8 cellular contexts compared by ENCODE assay signal in genomic region chr17:8894673-8895578, GRCh38. TPM values are rescaled to one million over a fixed set of nuclear protein-coding genes. Genes with fewer than 3 reads are reported as not detected.
DNase-seq lines count a peak whose midpoint lies in the region; ATAC-seq, FAIRE-seq and TF ChIP-seq lines count a peak whose summit lies in the region.

No MANE protein-coding gene starts in this region.

- FAIRE-seq in bronchial epithelial cell (lab: Jason Lieb, UNC), result no peak

- H3K36me3 Mint-ChIP-seq in T-helper 2 cell treated with Interferon-gamma antibody and Interleukin-4, amounts not matched to agents 5 μg/mL and 100 μg/mL, for 36 hours (ENCODE audit: low read depth), result peaks cover 72% of the 10 kb centered on the region

- H3K36me3 ChIP-seq in bronchial epithelial cell (ENCODE audit: control insufficient read depth, insufficient read depth, low read length), result no peaks in the 10 kb centered on the region

- H3K27ac Mint-ChIP-seq in T-helper 2 cell treated with Interferon-gamma antibody and Interleukin-4, amounts not matched to agents 5 μg/mL and 100 μg/mL, for 36 hours, result peak overlapping the region; percentile 62

- no peaks in the 10 kb centered on the region for H3K27me3 Mint-ChIP-seq in T-helper 2 cell treated with Interferon-gamma antibody and Interleukin-4, amounts not matched to agents 5 μg/mL and 100 μg/mL, for 36 hours (ENCODE audit: low read depth)

- H3K4me3 ChIP-seq in GM12864 (ENCODE audit: low read depth, low read length), result no peak overlapping the region
- no peak overlapping the region for H3K4me3 ChIP-seq in bronchial epithelial cell (ENCODE audit: low read depth, low read length)

- DNase-seq in A172 (ENCODE audit: low spot score) (peak; percentile 71), GM12864 (ENCODE audit: low read depth) (peak; percentile 72), M059J (ENCODE audit: low read depth) (peak; percentile 53), bronchial epithelial cell (ENCODE audit: low read depth) (peak; percentile 49), iPS-NIHi7 (ENCODE audit: extremely low spot score) (peak; percentile 83)
- no peak for DNase-seq in T-helper 2 cell treated with Interferon-gamma antibody and Interleukin-4, amounts not matched to agents 5 μg/mL and 100 μg/mL, for 36 hours (ENCODE audit: low spot score)
- DNase-seq in stimulated activated CD4-positive, alpha-beta T cell treated with anti-CD3 and anti-CD28 coated beads, Interleukin-1b, Interleukin-23, amount 100 ng/mL, for 48 hours, result peak; percentile 44

- peak overlapping the region; percentile 2 for H3K4me3 Mint-ChIP-seq in T-helper 2 cell treated with Interferon-gamma antibody and Interleukin-4, amounts not matched to agents 5 μg/mL and 100 μg/mL, for 36 hours

- H3K4me1 Mint-ChIP-seq in T-helper 2 cell treated with Interferon-gamma antibody and Interleukin-4, amounts not matched to agents 5 μg/mL and 100 μg/mL, for 36 hours (ENCODE audit: low read depth), result peaks cover 60% of the 10 kb centered on the region

- TF ChIP-seq CTCF in GM12864 (IDR thresholded peaks at IDR 0.05; ENCODE audit: low read depth, low read length, missing control alignments) (peak; percentile 89), bronchial epithelial cell (IDR thresholded peaks at IDR 0.05; ENCODE audit: insufficient read depth, low read length, severe bottlenecking) (peak; percentile 66)

- H3K9me3 Mint-ChIP-seq in T-helper 2 cell treated with Interferon-gamma antibody and Interleukin-4, amounts not matched to agents 5 μg/mL and 100 μg/mL, for 36 hours, result no peaks in the 10 kb centered on the region

- no peak for ATAC-seq in GM21360 (IDR thresholded peaks at IDR 0.05; ENCODE audit: unreplicated experiment)

- no peaks in the 10 kb centered on the region for H3K27me3 ChIP-seq in bronchial epithelial cell (ENCODE audit: control insufficient read depth, insufficient read depth, low read length)

RNA-seq across cellular contexts. Expression of gene PIK3R6, which starts 27.5 kb away (rescaled TPM):
- not detected in 2 replicates for total RNA-seq in A172 (2014; rRNA removed; shearing (Covaris generic))
- total RNA-seq in M059J (2014; rRNA removed; shearing (Covaris generic)), result not detected in 2 replicates
- total RNA-seq in bronchial epithelial cell, result not detected in 2 replicates
